In the genomic region with DNA sequence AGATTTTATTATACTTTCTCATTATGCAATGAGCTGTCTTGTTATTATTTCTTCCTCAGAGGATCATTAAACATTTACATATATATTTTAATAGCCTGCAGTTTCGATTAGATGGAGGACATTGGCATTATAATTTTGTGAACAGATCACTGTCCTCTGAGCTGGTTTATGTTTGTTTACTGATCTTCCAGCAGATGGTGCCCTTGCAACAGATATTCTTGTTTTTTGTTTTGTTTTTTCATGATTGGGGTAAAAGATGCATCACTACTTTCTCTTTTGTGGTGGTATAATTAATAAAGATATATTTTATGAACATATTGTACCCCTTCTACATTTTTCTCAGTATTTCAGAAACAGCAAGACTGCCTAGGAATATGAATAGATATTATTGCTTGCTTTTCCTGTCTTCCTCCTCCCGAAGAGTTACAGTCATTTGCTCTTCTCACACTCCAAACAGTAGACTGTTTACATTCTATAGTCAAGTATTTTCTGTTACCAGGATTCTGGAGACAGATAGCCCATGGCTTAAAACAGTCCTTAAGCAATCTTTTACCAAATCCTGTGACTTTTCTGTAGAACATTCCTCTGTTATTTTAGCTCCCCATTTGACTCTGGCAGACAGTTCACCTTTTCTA, we compare ENCODE assay signal across 8 cellular contexts.
DNase-seq lines count a peak whose midpoint lies in the region; ATAC-seq and TF ChIP-seq lines count a peak whose summit lies in the region.

No MANE protein-coding gene starts in this region.

- TF ChIP-seq CTCF in KMS-11 (conservative IDR thresholded peaks at IDR 0.05; ENCODE audit: low read depth, low read length), result peak; percentile 77
- TF ChIP-seq CTCF in SU-DHL-6 (IDR thresholded peaks at IDR 0.05; ENCODE audit: insufficient read depth, low read length, poor library complexity, severe bottlenecking), result peak; percentile 26
- peak; percentile 31 for TF ChIP-seq CTCF in liver (IDR thresholded peaks at IDR 0.05; ENCODE audit: low read depth, low read length, missing input control)
- no peak for TF ChIP-seq CTCF in osteoblast (IDR thresholded peaks at IDR 0.05; ENCODE audit: extremely low read depth, low read depth, low read length)
- no peak for TF ChIP-seq CTCF in vagina (IDR thresholded peaks at IDR 0.05)

- H3K27ac ChIP-seq in KMS-11, result no peak overlapping the region
- no peak overlapping the region for H3K27ac ChIP-seq in SU-DHL-6 (ENCODE audit: low read depth, low read length)
- H3K27ac ChIP-seq in liver (ENCODE audit: low read depth in 1 of 2, low read length in 2 of 2), result no peak overlapping the region
- H3K27ac ChIP-seq in osteoblast (ENCODE audit: low read depth, low read length), result no peak overlapping the region
- no peak overlapping the region for H3K27ac ChIP-seq in vagina

- H3K4me3 ChIP-seq in KMS-11 (IDR thresholded peaks at IDR 0.05; ENCODE audit: insufficient read depth, low read depth, low read length) (no peak overlapping the region), SU-DHL-6 (ENCODE audit: insufficient read depth, low read length, poor library complexity, severe bottlenecking) (peak overlapping the region; percentile 6), liver (ENCODE audit: low read depth in 1 of 3, low read length in 3 of 3) (no peak overlapping the region), osteoblast (ENCODE audit: insufficient read depth, low read length) (no peak overlapping the region), vagina (no peak overlapping the region)

- no peaks in the 10 kb centered on the region for H3F3A ChIP-seq in SU-DHL-6 (ENCODE audit: insufficient read depth)

- H3K79me2 ChIP-seq in KMS-11 (ENCODE audit: insufficient read depth, low read depth), result no peaks in the 10 kb centered on the region
- no peaks in the 10 kb centered on the region for H3K79me2 ChIP-seq in SU-DHL-6 (ENCODE audit: insufficient read depth, low read length)
- H3K79me2 ChIP-seq in osteoblast (ENCODE audit: insufficient read depth, low read length), result no peaks in the 10 kb centered on the region

- H3K9ac ChIP-seq in KMS-11, result no peak overlapping the region
- peak overlapping the region; percentile 35; the same call in 1 of the 2 replicates for H3K9ac ChIP-seq in SU-DHL-6 (ENCODE audit: low read length)
- H3K9ac ChIP-seq in liver (ENCODE audit: low read depth in 1 of 2, low read length in 2 of 2), result no peak overlapping the region

- H3K27ac Mint-ChIP-seq in activated CD8-positive, alpha-beta T cell treated with anti-CD3 and anti-CD28 coated beads, Interleukin-2, amount 10 ng/mL, durations not matched to agents 7 days and 5 days, result no peak overlapping the region

- TF ChIP-seq RAD21 in liver (IDR thresholded peaks at IDR 0.05), result peak; percentile 69 to 74

- intact Hi-C loops in vagina (cut with DNase I), result no loop called here

- no peaks in the 10 kb centered on the region for H3K4me1 Mint-ChIP-seq in activated CD8-positive, alpha-beta T cell treated with anti-CD3 and anti-CD28 coated beads, Interleukin-2, amount 10 ng/mL, durations not matched to agents 7 days and 5 days (ENCODE audit: low read depth)

- no peaks in the 10 kb centered on the region for H3K27me3 ChIP-seq in KMS-11 (ENCODE audit: insufficient read depth, low read depth)
- no peaks in the 10 kb centered on the region for H3K27me3 ChIP-seq in SU-DHL-6 (ENCODE audit: low read length)
- peaks cover 0 to 3% (median 0%) of the 10 kb centered on the region in 4 donors for H3K27me3 ChIP-seq in liver (ENCODE audit: control insufficient read depth in 4 of 4, insufficient read depth in 4 of 4, low read length in 3 of 4)
- no peaks in the 10 kb centered on the region for H3K27me3 ChIP-seq in osteoblast (ENCODE audit: insufficient read depth, low read length)
- H3K27me3 ChIP-seq in vagina, result no peaks in the 10 kb centered on the region

- H3K4me2 ChIP-seq in KMS-11 (no peak overlapping the region), SU-DHL-6 (ENCODE audit: low read depth, low read length, poor library complexity, severe bottlenecking) (peak overlapping the region; percentile 55), osteoblast (ENCODE audit: insufficient read depth, low read length) (no peak overlapping the region)

- no peak for TF ChIP-seq POLR2A in vagina (IDR thresholded peaks at IDR 0.05)

- no peaks in the 10 kb centered on the region for H4K20me1 ChIP-seq in KMS-11 (ENCODE audit: insufficient read depth)
- no peaks in the 10 kb centered on the region for H4K20me1 ChIP-seq in SU-DHL-6 (ENCODE audit: low read depth, low read length)
- no peaks in the 10 kb centered on the region for H4K20me1 ChIP-seq in osteoblast (ENCODE audit: insufficient read depth, low read length)

- CTCF ChIA-PET in activated CD8-positive, alpha-beta T cell treated with anti-CD3 and anti-CD28 coated beads, Interleukin-2, amount 10 ng/mL, durations not matched to agents 7 days and 5 days (lab: Charles Lee), result no interaction called here

- 12% methylated on average over 2 of the region's 2 CpGs for WGBS in liver

- H3K36me3 ChIP-seq in KMS-11 (ENCODE audit: insufficient read depth) (no peaks in the 10 kb centered on the region), SU-DHL-6 (ENCODE audit: low read length) (no peaks in the 10 kb centered on the region), liver (ENCODE audit: control insufficient read depth in 4 of 4, insufficient read depth in 3 of 4, low read depth in 1 of 4, low read length in 3 of 4) (no peaks in the 10 kb centered on the region), osteoblast (ENCODE audit: insufficient read depth, low read length) (no peaks in the 10 kb centered on the region), vagina (no peaks in the 10 kb centered on the region)

- H3K9me3 ChIP-seq in SU-DHL-6 (ENCODE audit: insufficient read depth, low read length), result no peaks in the 10 kb centered on the region
- H3K9me3 ChIP-seq in liver (ENCODE audit: control insufficient read depth in 4 of 4, low read length in 3 of 4), result no peaks in the 10 kb centered on the region
- H3K9me3 ChIP-seq in osteoblast (ENCODE audit: low read depth, low read length), result no peaks in the 10 kb centered on the region
- no peaks in the 10 kb centered on the region for H3K9me3 ChIP-seq in vagina

- H3K9me3 Mint-ChIP-seq in activated CD8-positive, alpha-beta T cell treated with anti-CD3 and anti-CD28 coated beads, Interleukin-2, amount 10 ng/mL, durations not matched to agents 7 days and 5 days (ENCODE audit: insufficient read depth), result no peaks in the 10 kb centered on the region

- ATAC-seq in activated CD8-positive, alpha-beta T cell treated with anti-CD3 and anti-CD28 coated beads, Interleukin-2, amount 10 ng/mL, durations not matched to agents 7 days and 5 days, result no peak

- no peak overlapping the region for H3K4me3 Mint-ChIP-seq in activated CD8-positive, alpha-beta T cell treated with anti-CD3 and anti-CD28 coated beads, Interleukin-2, amount 10 ng/mL, durations not matched to agents 7 days and 5 days

- no peaks in the 10 kb centered on the region for H3K9me2 ChIP-seq in SU-DHL-6 (replicated peaks; ENCODE audit: insufficient read depth, low read length)

- H2AFZ ChIP-seq in KMS-11 (ENCODE audit: low read depth) (no peak overlapping the region), SU-DHL-6 (ENCODE audit: low read depth, low read length, severe bottlenecking) (peak overlapping the region; percentile 86), osteoblast (ENCODE audit: low read length) (no peak overlapping the region)

- no peaks in the 10 kb centered on the region for H3K27me3 Mint-ChIP-seq in activated CD8-positive, alpha-beta T cell treated with anti-CD3 and anti-CD28 coated beads, Interleukin-2, amount 10 ng/mL, durations not matched to agents 7 days and 5 days (ENCODE audit: low read depth)

- H3K4me1 ChIP-seq in KMS-11 (ENCODE audit: low read depth, poor library complexity, severe bottlenecking) (no peaks in the 10 kb centered on the region), liver (ENCODE audit: control insufficient read depth in 4 of 4, insufficient read depth in 4 of 4, low read length in 3 of 4) (no peaks in the 10 kb centered on the region), osteoblast (ENCODE audit: insufficient read depth, low read length) (no peaks in the 10 kb centered on the region), vagina (no peaks in the 10 kb centered on the region)

- H3K36me3 Mint-ChIP-seq in activated CD8-positive, alpha-beta T cell treated with anti-CD3 and anti-CD28 coated beads, Interleukin-2, amount 10 ng/mL, durations not matched to agents 7 days and 5 days (ENCODE audit: low read depth), result no peaks in the 10 kb centered on the region

- POLR2A ChIA-PET in activated CD8-positive, alpha-beta T cell treated with anti-CD3 and anti-CD28 coated beads, Interleukin-2, amount 10 ng/mL, durations not matched to agents 7 days and 5 days (lab: Charles Lee), result no interaction called here

- DNase-seq in GM03348 (ENCODE audit: low spot score) (peak; percentile 4), hepatic stellate cell (ENCODE audit: low spot score) (no peak), osteoblast (ENCODE audit: insufficient read length, low spot score, missing footprints) (no peak), vagina (ENCODE audit: extremely low spot score in 2 of 2) (no peak)
- DNase-seq in activated CD8-positive, alpha-beta T cell treated with anti-CD3 and anti-CD28 coated beads, Interleukin-2, amount 10 ng/mL, durations not matched to agents 7 days and 5 days, result no peak

TF ChIP-seq in liver, 16 proteins besides CTCF, POLR2A, EP300 and RAD21 (continues in another document):
- TF ChIP-seq YY1 (IDR thresholded peaks at IDR 0.05), result no peak
- TF ChIP-seq NR2F2 (IDR thresholded peaks at IDR 0.05), result no peak
- TF ChIP-seq HNF4G (IDR thresholded peaks at IDR 0.05), result no peak
- no peak for TF ChIP-seq HNF4A (conservative IDR thresholded peaks at IDR 0.05)
- no peak for TF ChIP-seq RXRA (IDR thresholded peaks at IDR 0.05)
- no peak for TF ChIP-seq JUND (IDR thresholded peaks at IDR 0.05)
- TF ChIP-seq, protein P1, sequence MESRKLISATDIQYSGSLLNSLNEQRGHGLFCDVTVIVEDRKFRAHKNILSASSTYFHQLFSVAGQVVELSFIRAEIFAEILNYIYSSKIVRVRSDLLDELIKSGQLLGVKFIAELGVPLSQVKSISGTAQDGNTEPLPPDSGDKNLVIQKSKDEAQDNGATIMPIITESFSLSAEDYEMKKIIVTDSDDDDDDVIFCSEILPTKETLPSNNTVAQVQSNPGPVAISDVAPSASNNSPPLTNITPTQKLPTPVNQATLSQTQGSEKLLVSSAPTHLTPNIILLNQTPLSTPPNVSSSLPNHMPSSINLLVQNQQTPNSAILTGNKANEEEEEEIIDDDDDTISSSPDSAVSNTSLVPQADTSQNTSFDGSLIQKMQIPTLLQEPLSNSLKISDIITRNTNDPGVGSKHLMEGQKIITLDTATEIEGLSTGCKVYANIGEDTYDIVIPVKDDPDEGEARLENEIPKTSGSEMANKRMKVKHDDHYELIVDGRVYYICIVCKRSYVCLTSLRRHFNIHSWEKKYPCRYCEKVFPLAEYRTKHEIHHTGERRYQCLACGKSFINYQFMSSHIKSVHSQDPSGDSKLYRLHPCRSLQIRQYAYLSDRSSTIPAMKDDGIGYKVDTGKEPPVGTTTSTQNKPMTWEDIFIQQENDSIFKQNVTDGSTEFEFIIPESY (IDR thresholded peaks at IDR 0.05), result no peak
- TF ChIP-seq, protein P2, sequence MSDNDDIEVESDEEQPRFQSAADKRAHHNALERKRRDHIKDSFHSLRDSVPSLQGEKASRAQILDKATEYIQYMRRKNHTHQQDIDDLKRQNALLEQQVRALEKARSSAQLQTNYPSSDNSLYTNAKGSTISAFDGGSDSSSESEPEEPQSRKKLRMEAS (IDR thresholded peaks at IDR 0.05), result no peak
- no peak for TF ChIP-seq FOXA2 (IDR thresholded peaks at IDR 0.05)

Comparison
In these comparisons a context has a peak if more than half of its experiments do, and no peak if none do; other contexts are left out.
1. CTCF ChIP-seq: peak in KMS-11 (single experiment), SU-DHL-6 (single experiment) and liver (single experiment); none in osteoblast (single experiment) and vagina (0 of 3).